Comparison of ENCODE assay signal across 8 cellular contexts in the genomic region with DNA sequence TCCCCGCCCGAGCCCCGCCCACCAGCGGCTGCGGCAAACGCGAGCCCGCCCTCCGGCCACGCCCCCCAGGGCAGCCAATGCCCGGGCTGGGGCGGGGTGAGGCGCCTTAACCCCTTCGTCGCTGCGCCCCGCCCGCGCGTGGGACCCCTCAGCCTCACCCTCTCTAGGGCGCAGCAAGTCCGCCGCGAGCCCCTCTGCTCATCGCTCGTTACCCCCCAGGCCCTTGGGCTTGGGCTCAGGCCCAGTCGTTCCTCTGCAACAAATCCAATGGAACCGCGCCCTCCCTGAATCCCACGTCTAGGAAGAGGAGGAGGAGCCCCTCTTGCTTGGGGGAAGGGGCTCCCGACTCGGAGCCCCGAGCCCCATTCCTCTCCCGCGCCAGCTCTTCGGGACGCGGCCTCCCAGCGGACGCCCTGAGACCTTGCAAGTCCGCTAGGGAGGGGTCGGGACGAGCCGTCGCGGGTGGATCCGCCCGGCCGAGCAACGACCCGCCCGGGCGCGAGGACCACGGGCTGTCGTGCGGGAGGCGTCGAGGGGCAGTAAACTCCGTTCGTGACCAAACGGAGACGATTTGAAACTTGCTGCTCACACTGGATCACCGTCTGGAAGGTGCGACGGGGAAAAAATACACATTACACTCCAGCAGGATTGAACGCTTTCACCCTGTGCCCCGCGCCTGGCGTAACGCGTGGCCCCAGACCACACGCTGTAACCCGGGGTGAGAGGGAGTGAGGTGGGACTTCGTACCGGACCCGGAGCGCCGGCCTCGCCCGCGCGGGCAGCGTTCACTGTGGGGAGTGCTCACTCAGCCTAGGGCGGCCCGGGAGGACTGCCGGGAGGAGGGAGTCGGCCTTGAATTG. TPM values are rescaled to one million over a fixed set of nuclear protein-coding genes. Genes with fewer than 3 reads are reported as not detected.
DNase-seq lines count a peak whose midpoint lies in the region; ATAC-seq, FAIRE-seq and TF ChIP-seq lines count a peak whose summit lies in the region.

No MANE protein-coding gene starts in this region.

- H3K9me3 Mint-ChIP-seq in IgD-negative memory B cell, result no peaks in the 10 kb centered on the region
- H3K9me3 Mint-ChIP-seq in natural killer cell treated with Interleukin-12 subunit alpha and Interleukin-12 subunit beta and Interleukin-15 and Interleukin-18, amount 100 ng/mL, for 72 hours, result no peaks in the 10 kb centered on the region

- H3K4me3 ChIP-seq in fibroblast of pulmonary artery (replicated peaks; ENCODE audit: low read depth, low read length), result peak overlapping the region; percentile 85

- ATAC-seq in GM21529 (IDR thresholded peaks at IDR 0.05; ENCODE audit: unreplicated experiment), result peak; percentile 89
- ATAC-seq in natural killer cell treated with Interleukin-12 subunit alpha and Interleukin-12 subunit beta and Interleukin-15 and Interleukin-18, amount 100 ng/mL, for 72 hours, result peak; percentile 97

- peak overlapping the region; percentile 73 to 91 (median 84) for H3K4me3 Mint-ChIP-seq in IgD-negative memory B cell
- H3K4me3 Mint-ChIP-seq in natural killer cell treated with Interleukin-12 subunit alpha and Interleukin-12 subunit beta and Interleukin-15 and Interleukin-18, amount 100 ng/mL, for 72 hours, result peak overlapping the region; percentile 79

- no peak for FAIRE-seq in D721Med (lab: Jason Lieb, UNC)

- DNase-seq in D721Med (ENCODE audit: insufficient read length, low spot score), result peak; percentile 60
- peak; percentile 85 for DNase-seq in RPMI7951 (ENCODE audit: low read depth)
- DNase-seq in activated T-helper 9 cell treated with anti-CD3 and anti-CD28 coated beads, Interleukin-2, amount 50 U/mL, for 16 hours (ENCODE audit: low read depth), result peak; percentile 85
- peak; percentile 75 for DNase-seq in fibroblast of pulmonary artery (ENCODE audit: low read depth)
- DNase-seq in natural killer cell treated with Interleukin-12 subunit alpha and Interleukin-12 subunit beta and Interleukin-15 and Interleukin-18, amount 100 ng/mL, for 72 hours (ENCODE audit: low spot score), result peak; percentile 88
- DNase-seq in stimulated activated naive CD4-positive, alpha-beta T cell treated with Interleukin-2 at 50 U/mL for 16 hours (lab: John Stamatoyannopoulos, UW), result peak; percentile 88

- TF ChIP-seq CTCF in D721Med (IDR thresholded peaks at IDR 0.05; ENCODE audit: insufficient read depth, missing control alignments) (no peak), fibroblast of pulmonary artery (IDR thresholded peaks at IDR 0.05; ENCODE audit: low read length, missing control alignments) (no peak)

- H3K36me3 Mint-ChIP-seq in IgD-negative memory B cell, result no peaks in the 10 kb centered on the region
- H3K36me3 Mint-ChIP-seq in natural killer cell treated with Interleukin-12 subunit alpha and Interleukin-12 subunit beta and Interleukin-15 and Interleukin-18, amount 100 ng/mL, for 72 hours, result no peaks in the 10 kb centered on the region

- peaks cover 25% of the 10 kb centered on the region for H3K27me3 Mint-ChIP-seq in IgD-negative memory B cell
- H3K27me3 Mint-ChIP-seq in natural killer cell treated with Interleukin-12 subunit alpha and Interleukin-12 subunit beta and Interleukin-15 and Interleukin-18, amount 100 ng/mL, for 72 hours, result peaks cover 29 to 34% of the 10 kb centered on the region in 2 donors

- peak overlapping the region in 1 of 3 donors; percentile 84 for H3K27ac Mint-ChIP-seq in IgD-negative memory B cell
- peak overlapping the region in 1 of 2 donors; percentile 35 for H3K27ac Mint-ChIP-seq in natural killer cell treated with Interleukin-12 subunit alpha and Interleukin-12 subunit beta and Interleukin-15 and Interleukin-18, amount 100 ng/mL, for 72 hours

- H3K4me1 Mint-ChIP-seq in IgD-negative memory B cell, result peaks cover 6 to 11% (median 6%) of the 10 kb centered on the region in 3 donors
- peaks cover 7 to 16% of the 10 kb centered on the region in 2 donors for H3K4me1 Mint-ChIP-seq in natural killer cell treated with Interleukin-12 subunit alpha and Interleukin-12 subunit beta and Interleukin-15 and Interleukin-18, amount 100 ng/mL, for 72 hours (ENCODE audit: low read depth in 2 of 2)

RNA-seq across cellular contexts. Expression of a gene that starts 0.5 kb away (rescaled TPM):
- polyA plus RNA-seq in IgD-negative memory B cell, result 0.45 TPM
- 1.4 and 3.4 TPM in 2 replicates for total RNA-seq in RPMI7951 (2014; rRNA removed; shearing (Covaris generic))
- total RNA-seq in natural killer cell treated with Interleukin-12 subunit alpha and Interleukin-12 subunit beta and Interleukin-15 and Interleukin-18, amount 100 ng/mL, for 72 hours, result under 1 TPM; 0.56 to 0.62 TPM

RNA-seq across cellular contexts. Expression of a gene that starts 14.1 kb away (rescaled TPM):
- polyA plus RNA-seq in IgD-negative memory B cell, result 13.6 TPM
- 22.0 and 24.0 TPM in 2 replicates for total RNA-seq in RPMI7951 (2014; rRNA removed; shearing (Covaris generic))
- total RNA-seq in natural killer cell treated with Interleukin-12 subunit alpha and Interleukin-12 subunit beta and Interleukin-15 and Interleukin-18, amount 100 ng/mL, for 72 hours, result 10 to 100 TPM; 27.1 to 27.8 TPM

RNA-seq across cellular contexts. Expression of a gene that starts 14.1 kb away (rescaled TPM):
- 6.9 TPM for polyA plus RNA-seq in IgD-negative memory B cell
- total RNA-seq in RPMI7951 (2014; rRNA removed; shearing (Covaris generic)), result 6.4 and 6.5 TPM in 2 replicates
- total RNA-seq in natural killer cell treated with Interleukin-12 subunit alpha and Interleukin-12 subunit beta and Interleukin-15 and Interleukin-18, amount 100 ng/mL, for 72 hours, result 1 to 10 TPM; 7.6 to 9.3 TPM

RNA-seq across cellular contexts. Expression of a gene that starts 30.7 kb away (rescaled TPM):
- polyA plus RNA-seq in IgD-negative memory B cell, result 52.1 TPM
- 37.6 and 43.5 TPM in 2 replicates for total RNA-seq in RPMI7951 (2014; rRNA removed; shearing (Covaris generic))
- 10 to 100 TPM; 78.5 to 87.1 TPM for total RNA-seq in natural killer cell treated with Interleukin-12 subunit alpha and Interleukin-12 subunit beta and Interleukin-15 and Interleukin-18, amount 100 ng/mL, for 72 hours

RNA-seq across cellular contexts. Expression of a gene that starts 35.5 kb away (rescaled TPM):
- 49.3 TPM for polyA plus RNA-seq in IgD-negative memory B cell
- 112 and 137 TPM in 2 replicates for total RNA-seq in RPMI7951 (2014; rRNA removed; shearing (Covaris generic))
- total RNA-seq in natural killer cell treated with Interleukin-12 subunit alpha and Interleukin-12 subunit beta and Interleukin-15 and Interleukin-18, amount 100 ng/mL, for 72 hours, result 10 to 100 TPM; 94.3 to 94.7 TPM

Comparison
In these comparisons a context has a peak if more than half of its experiments do, and no peak if none do; other contexts are left out.
1. Peak in every context shown above with its lines: DNase-seq, ATAC-seq and H3K4me3 ChIP-seq.